In the genomic region with DNA sequence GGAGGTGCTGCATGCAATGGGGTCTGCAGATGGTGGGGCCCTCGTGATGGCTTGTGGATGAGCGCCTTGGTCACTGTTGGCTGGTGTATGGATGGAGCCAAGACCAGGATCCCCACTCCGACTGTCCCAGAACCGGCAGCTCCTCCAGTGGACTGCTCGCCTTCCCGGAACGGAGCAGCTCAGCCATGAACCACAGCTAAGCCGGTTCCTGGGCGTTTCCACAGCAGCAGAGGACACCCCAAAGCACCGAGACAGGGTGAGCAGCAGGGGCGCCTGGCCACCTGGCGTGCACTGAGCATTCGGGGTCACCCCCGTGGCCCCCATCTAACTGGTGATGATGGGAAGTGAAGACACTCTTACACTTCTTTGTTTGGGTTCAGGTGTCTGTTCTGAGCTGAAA, we compare ENCODE assay signal across 31 cellular contexts. TPM values are rescaled to one million over a fixed set of nuclear protein-coding genes. Genes with fewer than 3 reads are reported as not detected.
"Had no signal": no experiment of that assay in that cellular context is flagged by ENCODE, and none has a peak within 500 bp of the region (broad histone marks: within the 10 kb centered on the region; RNA-seq: fewer than 3 reads in every experiment).

No MANE protein-coding gene starts in this region.

- DNase-seq: islet precursor cell; left ventricle myocardium inferior; midbrain; mucosa of descending colon; naive thymus-derived CD4-positive, alpha-beta T cell; nucleus accumbens; posterior cingulate gyrus; retina; right cardiac atrium; stimulated activated CD4-positive, alpha-beta T cell treated with anti-CD3 and anti-CD28 coated beads, Interleukin-12 subunit alpha, Interleukin-12 subunit beta, amount 100 ng/mL, for 4 hours; stimulated activated CD4-positive, alpha-beta T cell treated with anti-CD3 and anti-CD28 coated beads, Interleukin-15, amount 100 ng/mL, for 24 hours; stimulated activated CD4-positive, alpha-beta T cell treated with anti-CD3 and anti-CD28 coated beads, Interleukin-2, amount 100 ng/mL, for 24 hours; stimulated activated CD4-positive, alpha-beta T cell treated with anti-CD3 and anti-CD28 coated beads, Interleukin-4, amount 100 ng/mL, for 1 hour; stimulated activated naive B cell treated with anti-CD40 and anti-IgM and Interleukin-4, amounts not matched to agents 10 μg/mL and 1 μg/mL and 100 μg/mL, for 72 hours; stimulated activated naive CD8-positive, alpha-beta T cell treated with anti-CD3 and anti-CD28 coated beads, Interleukin-15, Interleukin-2, amounts not matched to agents 100 U/mL and 50 U/mL, for 24 hours; stomach; testis; thyroid gland; transverse colon had no signal

- H3K9me3 ChIP-seq: left ventricle myocardium inferior, mucosa of descending colon, pancreas, prostate gland, testis, thyroid gland, transverse colon, upper lobe of left lung, vagina had no signal

- H3K36me3 ChIP-seq: left ventricle myocardium inferior, pancreas, prostate gland, stomach, thyroid gland, transverse colon, upper lobe of left lung, vagina had no signal

- H3K27ac ChIP-seq: left ventricle myocardium inferior, pancreas, prostate gland, skin epidermis, stomach, testis, thyroid gland, transverse colon, upper lobe of left lung, vagina had no signal

- H3K4me1 ChIP-seq: left ventricle myocardium inferior, prostate gland, testis, transverse colon, vagina had no signal

- ATAC-seq: mucosa of descending colon; naive thymus-derived CD4-positive, alpha-beta T cell; natural killer cell treated with Interleukin-12 subunit alpha and Interleukin-12 subunit beta and Interleukin-15 and Interleukin-18, amount 100 ng/mL, for 72 hours; pancreas; right cardiac atrium; sciatic nerve; stimulated activated naive B cell treated with anti-CD40 and anti-IgM and Interleukin-4, amounts not matched to agents 10 μg/mL and 1 μg/mL and 100 μg/mL, for 72 hours; stimulated activated naive CD8-positive, alpha-beta T cell treated with anti-CD3 and anti-CD28 coated beads, Interleukin-15, Interleukin-2, amounts not matched to agents 100 U/mL and 50 U/mL, for 24 hours had no signal

- H3K4me3 ChIP-seq: left ventricle myocardium inferior, lung, mucosa of descending colon, pancreas, prostate gland, skin epidermis, stomach, testis, thyroid gland, transverse colon, upper lobe of left lung, vagina had no signal

- H3K27me3 ChIP-seq: pancreas, testis, thyroid gland, upper lobe of left lung, vagina had no signal

RNA-seq across cellular contexts. Expression of gene CCDC187, which starts 26.1 kb away (rescaled TPM):
- total RNA-seq: left ventricle myocardium inferior; mesenteric fat pad; myocyte; natural killer cell treated with Interleukin-12 subunit alpha and Interleukin-12 subunit beta and Interleukin-15 and Interleukin-18, amount 100 ng/mL, for 72 hours; osteoblast; right cardiac atrium; vagina had no signal
- polyA plus RNA-seq: naive thymus-derived CD4-positive, alpha-beta T cell; neural cell; right cardiac atrium had no signal
